Comparison of ENCODE assay signal across 26 cellular contexts in the genomic region with DNA sequence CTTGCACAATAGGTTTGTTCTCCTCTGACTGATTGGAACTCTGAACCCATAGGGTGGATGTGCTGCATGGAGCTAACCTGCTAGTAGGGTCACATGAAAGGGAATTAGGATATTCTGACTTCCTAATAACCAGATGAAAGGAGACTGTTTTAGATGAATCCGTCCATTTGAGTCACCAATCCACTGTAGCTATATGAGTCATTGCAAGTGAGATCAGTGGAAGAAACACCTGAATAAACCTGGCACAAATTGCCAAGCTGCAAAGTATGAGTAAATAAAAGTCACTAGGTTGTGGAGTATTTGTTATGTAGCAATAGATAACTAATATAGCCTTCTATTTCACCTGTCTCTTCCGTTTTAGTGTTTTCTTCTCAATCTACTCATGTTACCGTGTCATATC.
DNase-seq lines count a peak whose midpoint lies in the region; ATAC-seq, FAIRE-seq and TF ChIP-seq lines count a peak whose summit lies in the region.
"Had no signal": no experiment of that assay in that cellular context is flagged by ENCODE, and none has a peak within 500 bp of the region (broad histone marks: within the 10 kb centered on the region; RNA-seq: fewer than 3 reads in every experiment).

No MANE protein-coding gene starts in this region.

- intact Hi-C loops in left ventricle myocardium superior (cut with micrococcal nuclease): no loop called here

- H3K27me3 ChIP-seq in bronchial epithelial cell (ENCODE audit: control insufficient read depth, insufficient read depth, low read length): no peaks in the 10 kb centered on the region
- H3K27me3 ChIP-seq in lung (ENCODE audit: control insufficient read depth, insufficient read depth): no peaks in the 10 kb centered on the region
- H3K27me3 ChIP-seq: cardiac muscle cell, suprapubic skin had no signal

- peak; percentile 7 for DNase-seq in HT1080 (ENCODE audit: low read depth)
- peak; percentile 44 for DNase-seq in NCI-H774 (lab: John Stamatoyannopoulos, UW)
- DNase-seq in bronchial epithelial cell (ENCODE audit: low read depth): peak; percentile 83
- no peak for DNase-seq in lung (ENCODE audit: low spot score)
- no peak for DNase-seq in activated naive CD4-positive, alpha-beta T cell treated with anti-CD3 and anti-CD28 coated beads, Interleukin-2, amount 50 U/mL, for 72 hours (ENCODE audit: low spot score in 2 of 2)
- no peak for DNase-seq in left ventricle myocardium superior
- DNase-seq in erythroblast (lab: John Stamatoyannopoulos, UW): no peak
- DNase-seq: activated CD4-positive, alpha-beta memory T cell treated with anti-CD3 and anti-CD28 coated beads, Interleukin-2, amount 10 ng/mL, durations not matched to agents 7 days and 5 days; activated naive CD4-positive, alpha-beta T cell; amniotic stem cell; GF-D8; immature natural killer cell; Karpas-422; NCI-H1930; NCI-H446 treated with DMSO at 0.1 percent for 48 hours; psoas muscle; SW 1271 had no signal

- peak; percentile 58 for ATAC-seq in lung (ENCODE audit: insufficient read depth, low FRiP score)
- no peak for ATAC-seq in activated naive CD4-positive, alpha-beta T cell treated with anti-CD3 and anti-CD28 coated beads, Interleukin-2, amount 50 U/mL, for 72 hours
- ATAC-seq in GM18517 (IDR thresholded peaks at IDR 0.05; ENCODE audit: unreplicated experiment): no peak
- no peak for ATAC-seq in left ventricle myocardium superior
- ATAC-seq: HCT116; psoas muscle; Right ventricle myocardium inferior; stimulated activated memory B cell treated with anti-CD40 and anti-IgM and Interleukin-4, amounts not matched to agents 10 μg/mL and 1 μg/mL and 100 μg/mL, for 72 hours had no signal

- FAIRE-seq in bronchial epithelial cell (lab: Jason Lieb, UNC): peak; percentile 47

- no peak overlapping the region for H3K27ac Mint-ChIP-seq in activated naive CD4-positive, alpha-beta T cell treated with anti-CD3 and anti-CD28 coated beads, Interleukin-2, amount 50 U/mL, for 72 hours
- H3K27ac Mint-ChIP-seq: activated CD4-positive, alpha-beta memory T cell treated with anti-CD3 and anti-CD28 coated beads, Interleukin-2, amount 10 ng/mL, durations not matched to agents 7 days and 5 days; dendritic cell treated with granulocyte-macrophage colony-stimulating factor and Interleukin-4, amounts not matched to agents 40 ng/mL and 50 ng/mL, for 4 days; immature natural killer cell; stimulated activated memory B cell treated with anti-CD40 and anti-IgM and Interleukin-4, amounts not matched to agents 10 μg/mL and 1 μg/mL and 100 μg/mL, for 72 hours had no signal

- TF ChIP-seq POLR2A in erythroblast (IDR thresholded peaks at IDR 0.05; ENCODE audit: low read length): no peak

- H3K36me3 ChIP-seq in bronchial epithelial cell (ENCODE audit: control insufficient read depth, insufficient read depth, low read length): no peaks in the 10 kb centered on the region
- no peaks in the 10 kb centered on the region for H3K36me3 ChIP-seq in lung (ENCODE audit: control insufficient read depth in 2 of 2, insufficient read depth in 2 of 2, low read length in 2 of 2)
- H3K36me3 ChIP-seq: cardiac muscle cell, suprapubic skin had no signal

- peaks cover 0 to under 1% of the 10 kb centered on the region in 2 donors for H3K4me1 ChIP-seq in lung (ENCODE audit: control insufficient read depth in 2 of 2, insufficient read depth in 2 of 2, low read length in 2 of 2)
- H3K4me1 ChIP-seq: psoas muscle, suprapubic skin had no signal

- 62 to 74% methylated on average over 3 of the region's 3 CpGs for WGBS in lung, 2 donors

- no peaks in the 10 kb centered on the region for H3K9me3 ChIP-seq in lung (ENCODE audit: control insufficient read depth in 2 of 2, insufficient read depth in 1 of 2, low read length in 1 of 2)
- H3K9me3 ChIP-seq: psoas muscle, suprapubic skin had no signal

- H3K27ac ChIP-seq in lung (ENCODE audit: low read depth in 1 of 2, low read length in 1 of 2): no peak overlapping the region
- H3K27ac ChIP-seq: C4-2B, cardiac muscle cell, psoas muscle, skin epidermis, suprapubic skin had no signal

- H3K36me3 Mint-ChIP-seq in activated naive CD4-positive, alpha-beta T cell treated with anti-CD3 and anti-CD28 coated beads, Interleukin-2, amount 50 U/mL, for 72 hours: no peaks in the 10 kb centered on the region
- H3K36me3 Mint-ChIP-seq: immature natural killer cell; stimulated activated memory B cell treated with anti-CD40 and anti-IgM and Interleukin-4, amounts not matched to agents 10 μg/mL and 1 μg/mL and 100 μg/mL, for 72 hours had no signal

- no peaks in the 10 kb centered on the region for H3K9me3 Mint-ChIP-seq in activated naive CD4-positive, alpha-beta T cell treated with anti-CD3 and anti-CD28 coated beads, Interleukin-2, amount 50 U/mL, for 72 hours
- H3K9me3 Mint-ChIP-seq: activated CD4-positive, alpha-beta memory T cell treated with anti-CD3 and anti-CD28 coated beads, Interleukin-2, amount 10 ng/mL, durations not matched to agents 7 days and 5 days; dendritic cell treated with granulocyte-macrophage colony-stimulating factor and Interleukin-4, amounts not matched to agents 40 ng/mL and 50 ng/mL, for 4 days had no signal

- no peak overlapping the region for H3K4me3 ChIP-seq in bronchial epithelial cell (ENCODE audit: low read depth, low read length)
- no peak overlapping the region for H3K4me3 ChIP-seq in lung
- H3K4me3 ChIP-seq: cardiac muscle cell, psoas muscle, skin epidermis, suprapubic skin had no signal

- TF ChIP-seq CTCF in bronchial epithelial cell (IDR thresholded peaks at IDR 0.05; ENCODE audit: insufficient read depth, low read length, severe bottlenecking): no peak
- TF ChIP-seq CTCF in lung (IDR thresholded peaks at IDR 0.05; ENCODE audit: control extremely low read depth, extremely low read depth): no peak

Comparison
In these comparisons a context has a peak if more than half of its experiments do, and no peak if none do; other contexts are left out.
1. DNase-seq: peak in HT1080 (single experiment), NCI-H774 (single experiment) and bronchial epithelial cell (single experiment); none in lung (single experiment), activated naive CD4-positive, alpha-beta T cell treated with anti-CD3 and anti-CD28 coated beads, Interleukin-2, amount 50 U/mL, for 72 hours (0 of 2), left ventricle myocardium superior (single experiment) and erythroblast (0 of 2).